15 cellular contexts compared by ENCODE assay signal in genomic region chr1:50129201-50129600, GRCh38. TPM values are rescaled to one million over a fixed set of nuclear protein-coding genes. Genes with fewer than 3 reads are reported as not detected.
DNase-seq lines count a peak whose midpoint lies in the region; ATAC-seq and TF ChIP-seq lines count a peak whose summit lies in the region.
"Had no signal": no experiment of that assay in that cellular context is flagged by ENCODE, and none has a peak within 500 bp of the region (broad histone marks: within the 10 kb centered on the region; RNA-seq: fewer than 3 reads in every experiment).

No MANE protein-coding gene starts in this region.

- no peaks in the 10 kb centered on the region for H4K20me1 ChIP-seq in neural cell (ENCODE audit: insufficient read depth)
- H4K20me1 ChIP-seq: BLaER1 treated with 17β-estradiol and CSF1 and Interleukin-3, amounts not matched to agents 10 nM and 100 nM had no signal

- H3K27ac ChIP-seq in esophagus muscularis mucosa (replicated peaks in 1 of 4) (no peak overlapping the region), neural cell (ENCODE audit: low read length) (no peak overlapping the region)
- H3K27ac ChIP-seq: BLaER1 treated with 17β-estradiol and CSF1 and Interleukin-3, amounts not matched to agents 10 nM and 100 nM had no signal

- H3K4me2 ChIP-seq in neural cell (ENCODE audit: low read length): no peak overlapping the region
- H3K4me2 ChIP-seq: BLaER1 treated with 17β-estradiol and CSF1 and Interleukin-3, amounts not matched to agents 10 nM and 100 nM had no signal

- no peak overlapping the region for H2AFZ ChIP-seq in neural cell (ENCODE audit: low read depth, low read length)

- TF ChIP-seq POLR2A in esophagus muscularis mucosa (IDR thresholded peaks at IDR 0.05; ENCODE audit: low read depth): no peak

- intact Hi-C loops in esophagus muscularis mucosa (cut with DNase I): no loop called here

- no peaks in the 10 kb centered on the region for H3K9me2 ChIP-seq in neural cell (ENCODE audit: insufficient read depth, low read length)

- H3K4me1 ChIP-seq in esophagus muscularis mucosa: no peaks in the 10 kb centered on the region

- TF ChIP-seq RAD21 in neural cell (conservative IDR thresholded peaks at IDR 0.05): no peak

- H3K4me3 ChIP-seq in esophagus muscularis mucosa (no peak overlapping the region), neural cell (ENCODE audit: low read length) (no peak overlapping the region)
- H3K4me3 ChIP-seq: BLaER1 treated with 17β-estradiol and CSF1 and Interleukin-3, amounts not matched to agents 10 nM and 100 nM had no signal

- no peak for TF ChIP-seq CTCF in esophagus muscularis mucosa (IDR thresholded peaks at IDR 0.05)
- no peak for TF ChIP-seq CTCF in neural cell (IDR thresholded peaks at IDR 0.05; ENCODE audit: poor library complexity, severe bottlenecking)

- H3K27me3 ChIP-seq in esophagus muscularis mucosa (peaks cover 0 to 9% (median 0%) of the 10 kb centered on the region in 4 donors), neural cell (ENCODE audit: insufficient read depth, low read depth, low read length) (no peaks in the 10 kb centered on the region)
- H3K27me3 ChIP-seq: BLaER1 treated with 17β-estradiol and CSF1 and Interleukin-3, amounts not matched to agents 10 nM and 100 nM had no signal

- 50% methylated on average over 1 of the region's 1 CpG for WGBS in esophagus muscularis mucosa

- DNase-seq in NCI-H1417 (lab: John Stamatoyannopoulos, UW) (peak in 2 of 3 experiments; percentile 24 to 32), NCI-H1417 treated with DMSO at 0.1 percent for 48 hours (lab: John Stamatoyannopoulos, UW) (no peak), NCI-H2227 (lab: John Stamatoyannopoulos, UW; ENCODE audit: unreplicated experiment) (peak; percentile 55), esophagus muscularis mucosa (ENCODE audit: extremely low spot score) (peak; percentile 85), NCI-H510A (lab: John Stamatoyannopoulos, UW) (no peak)
- DNase-seq: ACHN; CD4-positive, CD25-positive, alpha-beta regulatory T cell; DMS53; HCEC 1CT; HFFc6 had no signal

- no peaks in the 10 kb centered on the region for H3F3A ChIP-seq in neural cell (ENCODE audit: insufficient read depth, low read length, poor library complexity, severe bottlenecking)

- H3K9ac ChIP-seq in neural cell (ENCODE audit: low read length): no peak overlapping the region
- H3K9ac ChIP-seq: BLaER1 treated with 17β-estradiol and CSF1 and Interleukin-3, amounts not matched to agents 10 nM and 100 nM had no signal

- no peaks in the 10 kb centered on the region for H3K79me2 ChIP-seq in neural cell (replicated peaks; ENCODE audit: insufficient read depth, low read length)

- ATAC-seq in HG03045 (IDR thresholded peaks at IDR 0.05; ENCODE audit: unreplicated experiment) (no peak), GM19452 (IDR thresholded peaks at IDR 0.05; ENCODE audit: unreplicated experiment) (no peak)

- no peaks in the 10 kb centered on the region for H3K9me3 ChIP-seq in esophagus muscularis mucosa
- H3K9me3 ChIP-seq in neural cell (ENCODE audit: low read length): no peaks in the 10 kb centered on the region
- H3K9me3 ChIP-seq: BLaER1 treated with 17β-estradiol and CSF1 and Interleukin-3, amounts not matched to agents 10 nM and 100 nM had no signal

- no peaks in the 10 kb centered on the region for H3K36me3 ChIP-seq in esophagus muscularis mucosa
- no peaks in the 10 kb centered on the region for H3K36me3 ChIP-seq in neural cell (ENCODE audit: insufficient read depth, low read length)
- H3K36me3 ChIP-seq: BLaER1 treated with 17β-estradiol and CSF1 and Interleukin-3, amounts not matched to agents 10 nM and 100 nM had no signal

- no peak for TF ChIP-seq EP300 in esophagus muscularis mucosa (IDR thresholded peaks at IDR 0.05)
- TF ChIP-seq EP300 in neural cell (conservative IDR thresholded peaks at IDR 0.05; ENCODE audit: poor library complexity, severe bottlenecking): no peak

TF ChIP-seq in neural cell, 6 proteins besides CTCF, POLR2A, EP300 and RAD21:
- TF ChIP-seq POLR2AphosphoS5 (IDR thresholded peaks at IDR 0.05) (no peak), REST (IDR thresholded peaks at IDR 0.05; ENCODE audit: borderline replicate concordance) (peak; percentile 84), SMC3 (conservative IDR thresholded peaks at IDR 0.05; ENCODE audit: poor library complexity) (no peak), TAF1 (IDR thresholded peaks at IDR 0.05; ENCODE audit: low read depth) (no peak), EZH2 (IDR thresholded peaks at IDR 0.05; ENCODE audit: borderline replicate concordance, insufficient read depth, low read length, poor library complexity, severe bottlenecking) (no peak), MXI1 (conservative IDR thresholded peaks at IDR 0.05; ENCODE audit: poor library complexity, severe bottlenecking) (no peak)

RNA-seq across cellular contexts. Expression of gene ELAVL4, which starts 20.5 kb away (rescaled TPM):
- total RNA-seq in esophagus muscularis mucosa: 1 to 10 TPM in 2 of 4 donors, under 1 TPM in 2; 0.40 to 2.2 (median 1.1) TPM
- 81.0 and 105 TPM in 2 replicates for polyA plus RNA-seq in neural cell
- polyA minus RNA-seq in neural cell: 48.4 and 54.8 TPM in 2 replicates
- total RNA-seq: A172; CD4-positive, CD25-positive, alpha-beta regulatory T cell; HFFc6 had no signal
- polyA plus RNA-seq: CD4-positive, CD25-positive, alpha-beta regulatory T cell had no signal

Comparison
In these comparisons a context has a peak if more than half of its experiments do, and no peak if none do; other contexts are left out.
1. DNase-seq: peak in NCI-H1417 (2 of 3), NCI-H2227 (single experiment) and esophagus muscularis mucosa (single experiment); none in NCI-H1417 treated with DMSO at 0.1 percent for 48 hours (single experiment) and NCI-H510A (single experiment).